Comparison of ENCODE assay signal across 16 cellular contexts in the genomic region with DNA sequence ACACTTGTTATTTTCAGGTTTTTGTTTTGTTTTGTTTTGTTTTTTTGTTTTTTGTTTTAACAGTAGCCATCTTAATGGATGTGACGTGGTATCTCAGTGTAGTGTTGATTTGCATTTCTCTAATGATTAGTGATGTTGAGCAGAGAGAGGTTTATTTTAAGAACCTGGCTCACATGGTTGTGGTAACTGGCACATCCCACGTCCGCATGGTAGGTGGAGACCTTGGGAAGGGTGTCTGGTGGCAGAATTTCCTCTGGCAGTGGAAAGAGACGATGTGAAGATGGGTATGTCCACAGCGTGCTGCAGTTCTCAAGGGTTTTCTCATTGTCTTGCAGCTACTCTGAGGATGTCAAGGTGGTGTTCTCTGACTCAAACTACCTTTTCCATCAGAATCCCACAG.
DNase-seq lines count a peak whose midpoint lies in the region; ATAC-seq and TF ChIP-seq lines count a peak whose summit lies in the region.
"Had no signal": no experiment of that assay in that cellular context is flagged by ENCODE, and none has a peak within 500 bp of the region (broad histone marks: within the 10 kb centered on the region; RNA-seq: fewer than 3 reads in every experiment).

No MANE protein-coding gene starts in this region.

- H3K27ac ChIP-seq in left ventricle myocardium inferior (replicated peaks) (no peak overlapping the region), RWPE1 (no peak overlapping the region)
- H3K27ac ChIP-seq: GM23248 had no signal

- TF ChIP-seq CTCF in left ventricle myocardium inferior (IDR thresholded peaks at IDR 0.05; ENCODE audit: borderline replicate concordance) = no peak
- no peak for TF ChIP-seq CTCF in WTC11 (IDR thresholded peaks at IDR 0.05)
- no peak for TF ChIP-seq CTCF in RWPE1 (conservative IDR thresholded peaks at IDR 0.05; ENCODE audit: low read depth)

- no peak overlapping the region for H3K4me3 Mint-ChIP-seq in WTC11
- no peak overlapping the region for H3K4me3 Mint-ChIP-seq in stimulated activated memory B cell treated with anti-CD40 and anti-IgM and Interleukin-4, amounts not matched to agents 10 μg/mL and 1 μg/mL and 100 μg/mL, for 72 hours
- H3K4me3 Mint-ChIP-seq: CD4-positive, alpha-beta memory T cell; H9 had no signal

- H3K27me3 ChIP-seq in left ventricle myocardium inferior (ENCODE audit: low read depth) = no peaks in the 10 kb centered on the region

- H3K4me1 Mint-ChIP-seq in WTC11 = peaks cover 38% of the 10 kb centered on the region
- H3K4me1 Mint-ChIP-seq in stimulated activated memory B cell treated with anti-CD40 and anti-IgM and Interleukin-4, amounts not matched to agents 10 μg/mL and 1 μg/mL and 100 μg/mL, for 72 hours = no peaks in the 10 kb centered on the region
- H3K4me1 Mint-ChIP-seq: CD4-positive, alpha-beta memory T cell had no signal

- peaks cover 15% of the 10 kb centered on the region for H3K4me1 ChIP-seq in left ventricle myocardium inferior
- H3K4me1 ChIP-seq: Caco-2 had no signal

- CTCF ChIA-PET in WTC11 (lab: Charles Lee) = interaction anchor here (0.8 to 1.8 kb wide), 3 partner anchors 8 to 349 kb away, joined by 3 to 5 read pairs (median 3); no protein-coding TSS in a partner anchor
- CTCF ChIA-PET in RWPE1 (lab: Yijun Ruan, JAX) = no interaction called here

- DNase-seq in cardiac septum (ENCODE audit: low spot score) (peak; percentile 76), left ventricle myocardium inferior (no peak), WTC11 (ENCODE audit: low spot score) (no peak), head of caudate nucleus (peak in 35 of 42 donors; percentile 12 to 82 (median 48)), islet precursor cell (peak; percentile 16), RWPE1 (ENCODE audit: low spot score) (no peak)
- DNase-seq: C1 segment of cervical spinal cord; Caco-2; CD4-positive, alpha-beta memory T cell; DMS153; DND-41; GM23248; H9 had no signal

- ATAC-seq in WTC11 (no peak), HG03565 (IDR thresholded peaks at IDR 0.05; ENCODE audit: unreplicated experiment) (no peak)
- no peak for ATAC-seq in stimulated activated memory B cell treated with anti-CD40 and anti-IgM and Interleukin-4, amounts not matched to agents 10 μg/mL and 1 μg/mL and 100 μg/mL, for 72 hours
- ATAC-seq: HCT116 had no signal

- H3K27me3 Mint-ChIP-seq in WTC11 (ENCODE audit: low read depth) = no peaks in the 10 kb centered on the region
- H3K27me3 Mint-ChIP-seq in stimulated activated memory B cell treated with anti-CD40 and anti-IgM and Interleukin-4, amounts not matched to agents 10 μg/mL and 1 μg/mL and 100 μg/mL, for 72 hours = no peaks in the 10 kb centered on the region
- H3K27me3 Mint-ChIP-seq: CD4-positive, alpha-beta memory T cell had no signal

- no peaks in the 10 kb centered on the region for H3K9me3 ChIP-seq in left ventricle myocardium inferior (replicated peaks)
- H3K9me3 ChIP-seq: Caco-2 had no signal

- no peak overlapping the region for H3K4me3 ChIP-seq in left ventricle myocardium inferior
- H3K4me3 ChIP-seq: GM23248 had no signal

- H3K36me3 Mint-ChIP-seq in WTC11 = peaks cover 8% of the 10 kb centered on the region
- no peaks in the 10 kb centered on the region for H3K36me3 Mint-ChIP-seq in stimulated activated memory B cell treated with anti-CD40 and anti-IgM and Interleukin-4, amounts not matched to agents 10 μg/mL and 1 μg/mL and 100 μg/mL, for 72 hours
- H3K36me3 Mint-ChIP-seq: CD4-positive, alpha-beta memory T cell had no signal

- peaks cover under 1% of the 10 kb centered on the region; the same call in 1 of the 2 replicates for H3K9me3 Mint-ChIP-seq in WTC11
- H3K9me3 Mint-ChIP-seq in stimulated activated memory B cell treated with anti-CD40 and anti-IgM and Interleukin-4, amounts not matched to agents 10 μg/mL and 1 μg/mL and 100 μg/mL, for 72 hours = peaks cover 16% of the 10 kb centered on the region

- H3K27ac Mint-ChIP-seq in WTC11 = peak overlapping the region; percentile 42
- H3K27ac Mint-ChIP-seq in stimulated activated memory B cell treated with anti-CD40 and anti-IgM and Interleukin-4, amounts not matched to agents 10 μg/mL and 1 μg/mL and 100 μg/mL, for 72 hours = no peak overlapping the region
- H3K27ac Mint-ChIP-seq: CD4-positive, alpha-beta memory T cell had no signal

- no peaks in the 10 kb centered on the region for H3K36me3 ChIP-seq in left ventricle myocardium inferior

- POLR2A ChIA-PET in WTC11 (lab: Charles Lee) (interaction anchor here (0.6 kb wide), 1 partner anchor 177 kb away, joined by 3 read pairs; no protein-coding TSS in a partner anchor), RWPE1 (lab: Yijun Ruan, JAX; ENCODE audit: low non-redundant PET) (no interaction called here)

- intact Hi-C loops in cardiac septum (cut with DNase I) (no loop called here), left ventricle myocardium inferior (cut with micrococcal nuclease) (no loop called here), head of caudate nucleus (cut with DNase I) (no loop called here)

TF ChIP-seq in WTC11, 78 proteins besides CTCF, POLR2A, EP300 and RAD21:
- TF ChIP-seq, protein P1, sequence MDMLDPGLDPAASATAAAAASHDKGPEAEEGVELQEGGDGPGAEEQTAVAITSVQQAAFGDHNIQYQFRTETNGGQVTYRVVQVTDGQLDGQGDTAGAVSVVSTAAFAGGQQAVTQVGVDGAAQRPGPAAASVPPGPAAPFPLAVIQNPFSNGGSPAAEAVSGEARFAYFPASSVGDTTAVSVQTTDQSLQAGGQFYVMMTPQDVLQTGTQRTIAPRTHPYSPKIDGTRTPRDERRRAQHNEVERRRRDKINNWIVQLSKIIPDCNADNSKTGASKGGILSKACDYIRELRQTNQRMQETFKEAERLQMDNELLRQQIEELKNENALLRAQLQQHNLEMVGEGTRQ (CRISPR knock-in tag; IDR thresholded peaks at IDR 0.05) = no peak
- no peak for TF ChIP-seq GRHL2 (CRISPR knock-in tag; IDR thresholded peaks at IDR 0.05; ENCODE audit: insufficient replicate concordance, severe bottlenecking)
- no peak for TF ChIP-seq SOX15 (CRISPR knock-in tag; IDR thresholded peaks at IDR 0.05)
- TF ChIP-seq, protein P2, sequence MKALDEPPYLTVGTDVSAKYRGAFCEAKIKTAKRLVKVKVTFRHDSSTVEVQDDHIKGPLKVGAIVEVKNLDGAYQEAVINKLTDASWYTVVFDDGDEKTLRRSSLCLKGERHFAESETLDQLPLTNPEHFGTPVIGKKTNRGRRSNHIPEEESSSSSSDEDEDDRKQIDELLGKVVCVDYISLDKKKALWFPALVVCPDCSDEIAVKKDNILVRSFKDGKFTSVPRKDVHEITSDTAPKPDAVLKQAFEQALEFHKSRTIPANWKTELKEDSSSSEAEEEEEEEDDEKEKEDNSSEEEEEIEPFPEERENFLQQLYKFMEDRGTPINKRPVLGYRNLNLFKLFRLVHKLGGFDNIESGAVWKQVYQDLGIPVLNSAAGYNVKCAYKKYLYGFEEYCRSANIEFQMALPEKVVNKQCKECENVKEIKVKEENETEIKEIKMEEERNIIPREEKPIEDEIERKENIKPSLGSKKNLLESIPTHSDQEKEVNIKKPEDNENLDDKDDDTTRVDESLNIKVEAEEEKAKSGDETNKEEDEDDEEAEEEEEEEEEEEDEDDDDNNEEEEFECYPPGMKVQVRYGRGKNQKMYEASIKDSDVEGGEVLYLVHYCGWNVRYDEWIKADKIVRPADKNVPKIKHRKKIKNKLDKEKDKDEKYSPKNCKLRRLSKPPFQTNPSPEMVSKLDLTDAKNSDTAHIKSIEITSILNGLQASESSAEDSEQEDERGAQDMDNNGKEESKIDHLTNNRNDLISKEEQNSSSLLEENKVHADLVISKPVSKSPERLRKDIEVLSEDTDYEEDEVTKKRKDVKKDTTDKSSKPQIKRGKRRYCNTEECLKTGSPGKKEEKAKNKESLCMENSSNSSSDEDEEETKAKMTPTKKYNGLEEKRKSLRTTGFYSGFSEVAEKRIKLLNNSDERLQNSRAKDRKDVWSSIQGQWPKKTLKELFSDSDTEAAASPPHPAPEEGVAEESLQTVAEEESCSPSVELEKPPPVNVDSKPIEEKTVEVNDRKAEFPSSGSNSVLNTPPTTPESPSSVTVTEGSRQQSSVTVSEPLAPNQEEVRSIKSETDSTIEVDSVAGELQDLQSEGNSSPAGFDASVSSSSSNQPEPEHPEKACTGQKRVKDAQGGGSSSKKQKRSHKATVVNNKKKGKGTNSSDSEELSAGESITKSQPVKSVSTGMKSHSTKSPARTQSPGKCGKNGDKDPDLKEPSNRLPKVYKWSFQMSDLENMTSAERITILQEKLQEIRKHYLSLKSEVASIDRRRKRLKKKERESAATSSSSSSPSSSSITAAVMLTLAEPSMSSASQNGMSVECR (CRISPR knock-in tag; IDR thresholded peaks at IDR 0.05; ENCODE audit: borderline replicate concordance) = no peak
- no peak for TF ChIP-seq CREB1 (CRISPR knock-in tag; IDR thresholded peaks at IDR 0.05)
- no peak for TF ChIP-seq ZBTB21 (CRISPR knock-in tag; IDR thresholded peaks at IDR 0.05; ENCODE audit: borderline replicate concordance)
- no peak for TF ChIP-seq CREM (CRISPR knock-in tag; IDR thresholded peaks at IDR 0.05)
- TF ChIP-seq, protein P3, sequence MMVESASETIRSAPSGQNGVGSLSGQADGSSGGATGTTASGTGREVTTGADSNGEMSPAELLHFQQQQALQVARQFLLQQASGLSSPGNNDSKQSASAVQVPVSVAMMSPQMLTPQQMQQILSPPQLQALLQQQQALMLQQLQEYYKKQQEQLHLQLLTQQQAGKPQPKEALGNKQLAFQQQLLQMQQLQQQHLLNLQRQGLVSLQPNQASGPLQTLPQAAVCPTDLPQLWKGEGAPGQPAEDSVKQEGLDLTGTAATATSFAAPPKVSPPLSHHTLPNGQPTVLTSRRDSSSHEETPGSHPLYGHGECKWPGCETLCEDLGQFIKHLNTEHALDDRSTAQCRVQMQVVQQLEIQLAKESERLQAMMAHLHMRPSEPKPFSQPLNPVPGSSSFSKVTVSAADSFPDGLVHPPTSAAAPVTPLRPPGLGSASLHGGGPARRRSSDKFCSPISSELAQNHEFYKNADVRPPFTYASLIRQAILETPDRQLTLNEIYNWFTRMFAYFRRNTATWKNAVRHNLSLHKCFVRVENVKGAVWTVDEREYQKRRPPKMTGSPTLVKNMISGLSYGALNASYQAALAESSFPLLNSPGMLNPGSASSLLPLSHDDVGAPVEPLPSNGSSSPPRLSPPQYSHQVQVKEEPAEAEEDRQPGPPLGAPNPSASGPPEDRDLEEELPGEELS (CRISPR knock-in tag; IDR thresholded peaks at IDR 0.05) = no peak
- no peak for TF ChIP-seq NFYB (CRISPR knock-in tag; conservative IDR thresholded peaks at IDR 0.05; ENCODE audit: low read depth)
- no peak for TF ChIP-seq SP1 (CRISPR knock-in tag; conservative IDR thresholded peaks at IDR 0.05)

Comparison
In these comparisons a context has a peak if more than half of its experiments do, and no peak if none do; other contexts are left out.
1. DNase-seq: peak in cardiac septum (single experiment), head of caudate nucleus (35 of 42) and islet precursor cell (single experiment); none in left ventricle myocardium inferior (single experiment), WTC11 (single experiment) and RWPE1 (single experiment).